Comparison of ENCODE assay signal across 1 cellular context in the genomic region with DNA sequence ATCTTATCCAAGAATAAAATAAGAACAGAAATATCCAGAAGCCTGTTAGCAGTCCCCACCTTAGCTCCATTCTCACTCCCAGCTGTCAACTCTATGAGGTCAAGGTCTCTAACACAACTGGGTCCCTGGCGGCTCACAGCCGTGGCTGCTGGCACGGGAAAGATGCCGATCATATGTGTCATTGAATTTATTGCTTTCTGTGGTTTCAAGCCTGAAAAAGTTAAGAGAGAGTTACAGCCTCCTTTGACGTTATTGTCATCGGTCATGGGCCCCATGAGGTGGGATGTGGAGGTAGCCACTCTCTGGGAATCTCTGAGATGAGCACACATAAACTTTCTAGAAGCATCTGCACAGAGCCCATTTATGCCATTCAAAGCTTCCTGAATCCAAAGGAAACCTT.
TF ChIP-seq lines count a peak whose summit lies in the region.

No MANE protein-coding gene starts in this region.

TF ChIP-seq in HepG2, 621 proteins besides CTCF, POLR2A, EP300 and RAD21 (continued from another document and continues in another):
- TF ChIP-seq, protein P1, sequence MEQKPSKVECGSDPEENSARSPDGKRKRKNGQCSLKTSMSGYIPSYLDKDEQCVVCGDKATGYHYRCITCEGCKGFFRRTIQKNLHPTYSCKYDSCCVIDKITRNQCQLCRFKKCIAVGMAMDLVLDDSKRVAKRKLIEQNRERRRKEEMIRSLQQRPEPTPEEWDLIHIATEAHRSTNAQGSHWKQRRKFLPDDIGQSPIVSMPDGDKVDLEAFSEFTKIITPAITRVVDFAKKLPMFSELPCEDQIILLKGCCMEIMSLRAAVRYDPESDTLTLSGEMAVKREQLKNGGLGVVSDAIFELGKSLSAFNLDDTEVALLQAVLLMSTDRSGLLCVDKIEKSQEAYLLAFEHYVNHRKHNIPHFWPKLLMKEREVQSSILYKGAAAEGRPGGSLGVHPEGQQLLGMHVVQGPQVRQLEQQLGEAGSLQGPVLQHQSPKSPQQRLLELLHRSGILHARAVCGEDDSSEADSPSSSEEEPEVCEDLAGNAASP (CRISPR knock-in tag; IDR thresholded peaks at IDR 0.05; ENCODE audit: borderline replicate concordance) = peak; percentile 85; the same call in 1 of the 2 replicates
- TF ChIP-seq, protein P2, sequence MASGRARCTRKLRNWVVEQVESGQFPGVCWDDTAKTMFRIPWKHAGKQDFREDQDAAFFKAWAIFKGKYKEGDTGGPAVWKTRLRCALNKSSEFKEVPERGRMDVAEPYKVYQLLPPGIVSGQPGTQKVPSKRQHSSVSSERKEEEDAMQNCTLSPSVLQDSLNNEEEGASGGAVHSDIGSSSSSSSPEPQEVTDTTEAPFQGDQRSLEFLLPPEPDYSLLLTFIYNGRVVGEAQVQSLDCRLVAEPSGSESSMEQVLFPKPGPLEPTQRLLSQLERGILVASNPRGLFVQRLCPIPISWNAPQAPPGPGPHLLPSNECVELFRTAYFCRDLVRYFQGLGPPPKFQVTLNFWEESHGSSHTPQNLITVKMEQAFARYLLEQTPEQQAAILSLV (CRISPR knock-in tag; IDR thresholded peaks at IDR 0.05; ENCODE audit: borderline replicate concordance) = no peak
- TF ChIP-seq NR2F2 (IDR thresholded peaks at IDR 0.05; ENCODE audit: borderline replicate concordance, low read depth) (no peak), NCOR1 (IDR thresholded peaks at IDR 0.05; ENCODE audit: borderline replicate concordance, low read length) (no peak), NFKBIZ (CRISPR knock-in tag; IDR thresholded peaks at IDR 0.05) (no peak), NR2F1 (CRISPR knock-in tag; IDR thresholded peaks at IDR 0.05) (peak; percentile 67 to 78), ZNF329 (CRISPR knock-in tag; IDR thresholded peaks at IDR 0.05; ENCODE audit: low read depth) (no peak), ZNF83 (CRISPR knock-in tag; IDR thresholded peaks at IDR 0.05; ENCODE audit: borderline replicate concordance) (no peak), ZBTB7B (CRISPR knock-in tag; IDR thresholded peaks at IDR 0.05) (no peak)
- TF ChIP-seq, protein P3, sequence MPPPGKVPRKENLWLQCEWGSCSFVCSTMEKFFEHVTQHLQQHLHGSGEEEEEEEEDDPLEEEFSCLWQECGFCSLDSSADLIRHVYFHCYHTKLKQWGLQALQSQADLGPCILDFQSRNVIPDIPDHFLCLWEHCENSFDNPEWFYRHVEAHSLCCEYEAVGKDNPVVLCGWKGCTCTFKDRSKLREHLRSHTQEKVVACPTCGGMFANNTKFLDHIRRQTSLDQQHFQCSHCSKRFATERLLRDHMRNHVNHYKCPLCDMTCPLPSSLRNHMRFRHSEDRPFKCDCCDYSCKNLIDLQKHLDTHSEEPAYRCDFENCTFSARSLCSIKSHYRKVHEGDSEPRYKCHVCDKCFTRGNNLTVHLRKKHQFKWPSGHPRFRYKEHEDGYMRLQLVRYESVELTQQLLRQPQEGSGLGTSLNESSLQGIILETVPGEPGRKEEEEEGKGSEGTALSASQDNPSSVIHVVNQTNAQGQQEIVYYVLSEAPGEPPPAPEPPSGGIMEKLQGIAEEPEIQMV (CRISPR knock-in tag; IDR thresholded peaks at IDR 0.05; ENCODE audit: low read depth) = no peak
- TF ChIP-seq, protein P4, sequence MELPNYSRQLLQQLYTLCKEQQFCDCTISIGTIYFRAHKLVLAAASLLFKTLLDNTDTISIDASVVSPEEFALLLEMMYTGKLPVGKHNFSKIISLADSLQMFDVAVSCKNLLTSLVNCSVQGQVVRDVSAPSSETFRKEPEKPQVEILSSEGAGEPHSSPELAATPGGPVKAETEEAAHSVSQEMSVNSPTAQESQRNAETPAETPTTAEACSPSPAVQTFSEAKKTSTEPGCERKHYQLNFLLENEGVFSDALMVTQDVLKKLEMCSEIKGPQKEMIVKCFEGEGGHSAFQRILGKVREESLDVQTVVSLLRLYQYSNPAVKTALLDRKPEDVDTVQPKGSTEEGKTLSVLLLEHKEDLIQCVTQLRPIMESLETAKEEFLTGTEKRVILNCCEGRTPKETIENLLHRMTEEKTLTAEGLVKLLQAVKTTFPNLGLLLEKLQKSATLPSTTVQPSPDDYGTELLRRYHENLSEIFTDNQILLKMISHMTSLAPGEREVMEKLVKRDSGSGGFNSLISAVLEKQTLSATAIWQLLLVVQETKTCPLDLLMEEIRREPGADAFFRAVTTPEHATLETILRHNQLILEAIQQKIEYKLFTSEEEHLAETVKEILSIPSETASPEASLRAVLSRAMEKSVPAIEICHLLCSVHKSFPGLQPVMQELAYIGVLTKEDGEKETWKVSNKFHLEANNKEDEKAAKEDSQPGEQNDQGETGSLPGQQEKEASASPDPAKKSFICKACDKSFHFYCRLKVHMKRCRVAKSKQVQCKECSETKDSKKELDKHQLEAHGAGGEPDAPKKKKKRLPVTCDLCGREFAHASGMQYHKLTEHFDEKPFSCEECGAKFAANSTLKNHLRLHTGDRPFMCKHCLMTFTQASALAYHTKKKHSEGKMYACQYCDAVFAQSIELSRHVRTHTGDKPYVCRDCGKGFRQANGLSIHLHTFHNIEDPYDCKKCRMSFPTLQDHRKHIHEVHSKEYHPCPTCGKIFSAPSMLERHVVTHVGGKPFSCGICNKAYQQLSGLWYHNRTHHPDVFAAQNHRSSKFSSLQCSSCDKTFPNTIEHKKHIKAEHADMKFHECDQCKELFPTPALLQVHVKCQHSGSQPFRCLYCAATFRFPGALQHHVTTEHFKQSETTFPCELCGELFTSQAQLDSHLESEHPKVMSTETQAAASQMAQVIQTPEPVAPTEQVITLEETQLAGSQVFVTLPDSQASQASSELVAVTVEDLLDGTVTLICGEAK (IDR thresholded peaks at IDR 0.05) = no peak
- TF ChIP-seq, protein P4 (CRISPR knock-in tag; IDR thresholded peaks at IDR 0.05) = no peak
- TF ChIP-seq, protein P5, sequence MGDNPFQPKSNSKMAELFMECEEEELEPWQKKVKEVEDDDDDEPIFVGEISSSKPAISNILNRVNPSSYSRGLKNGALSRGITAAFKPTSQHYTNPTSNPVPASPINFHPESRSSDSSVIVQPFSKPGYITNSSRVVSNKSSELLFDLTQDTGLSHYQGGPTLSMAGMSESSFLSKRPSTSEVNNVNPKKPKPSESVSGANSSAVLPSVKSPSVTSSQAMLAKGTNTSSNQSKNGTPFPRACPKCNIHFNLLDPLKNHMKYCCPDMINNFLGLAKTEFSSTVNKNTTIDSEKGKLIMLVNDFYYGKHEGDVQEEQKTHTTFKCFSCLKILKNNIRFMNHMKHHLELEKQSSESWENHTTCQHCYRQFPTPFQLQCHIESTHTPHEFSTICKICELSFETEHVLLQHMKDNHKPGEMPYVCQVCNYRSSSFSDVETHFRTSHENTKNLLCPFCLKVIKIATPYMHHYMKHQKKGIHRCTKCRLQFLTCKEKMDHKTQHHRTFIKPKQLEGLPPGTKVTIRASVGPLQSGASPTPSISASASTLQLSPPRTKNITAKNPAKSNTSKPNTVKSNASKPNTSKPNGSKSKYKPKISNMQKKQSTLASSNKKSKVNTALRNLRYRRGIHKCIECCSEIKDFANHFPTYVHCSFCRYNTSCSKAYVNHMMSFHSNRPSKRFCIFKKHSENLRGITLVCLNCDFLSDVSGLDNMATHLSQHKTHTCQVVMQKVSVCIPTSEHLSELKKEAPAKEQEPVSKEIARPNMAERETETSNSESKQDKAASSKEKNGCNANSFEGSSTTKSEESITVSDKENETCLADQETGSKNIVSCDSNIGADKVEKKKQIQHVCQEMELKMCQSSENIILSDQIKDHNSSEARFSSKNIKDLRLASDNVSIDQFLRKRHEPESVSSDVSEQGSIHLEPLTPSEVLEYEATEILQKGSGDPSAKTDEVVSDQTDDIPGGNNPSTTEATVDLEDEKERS (CRISPR knock-in tag; IDR thresholded peaks at IDR 0.05) = no peak
- TF ChIP-seq, protein P6, sequence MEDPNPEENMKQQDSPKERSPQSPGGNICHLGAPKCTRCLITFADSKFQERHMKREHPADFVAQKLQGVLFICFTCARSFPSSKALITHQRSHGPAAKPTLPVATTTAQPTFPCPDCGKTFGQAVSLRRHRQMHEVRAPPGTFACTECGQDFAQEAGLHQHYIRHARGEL (CRISPR knock-in tag; IDR thresholded peaks at IDR 0.05) = no peak
- TF ChIP-seq, protein P7, sequence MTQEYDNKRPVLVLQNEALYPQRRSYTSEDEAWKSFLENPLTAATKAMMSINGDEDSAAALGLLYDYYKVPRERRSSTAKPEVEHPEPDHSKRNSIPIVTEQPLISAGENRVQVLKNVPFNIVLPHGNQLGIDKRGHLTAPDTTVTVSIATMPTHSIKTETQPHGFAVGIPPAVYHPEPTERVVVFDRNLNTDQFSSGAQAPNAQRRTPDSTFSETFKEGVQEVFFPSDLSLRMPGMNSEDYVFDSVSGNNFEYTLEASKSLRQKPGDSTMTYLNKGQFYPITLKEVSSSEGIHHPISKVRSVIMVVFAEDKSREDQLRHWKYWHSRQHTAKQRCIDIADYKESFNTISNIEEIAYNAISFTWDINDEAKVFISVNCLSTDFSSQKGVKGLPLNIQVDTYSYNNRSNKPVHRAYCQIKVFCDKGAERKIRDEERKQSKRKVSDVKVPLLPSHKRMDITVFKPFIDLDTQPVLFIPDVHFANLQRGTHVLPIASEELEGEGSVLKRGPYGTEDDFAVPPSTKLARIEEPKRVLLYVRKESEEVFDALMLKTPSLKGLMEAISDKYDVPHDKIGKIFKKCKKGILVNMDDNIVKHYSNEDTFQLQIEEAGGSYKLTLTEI (CRISPR knock-in tag; conservative IDR thresholded peaks at IDR 0.05) = no peak
- TF ChIP-seq, protein P8, sequence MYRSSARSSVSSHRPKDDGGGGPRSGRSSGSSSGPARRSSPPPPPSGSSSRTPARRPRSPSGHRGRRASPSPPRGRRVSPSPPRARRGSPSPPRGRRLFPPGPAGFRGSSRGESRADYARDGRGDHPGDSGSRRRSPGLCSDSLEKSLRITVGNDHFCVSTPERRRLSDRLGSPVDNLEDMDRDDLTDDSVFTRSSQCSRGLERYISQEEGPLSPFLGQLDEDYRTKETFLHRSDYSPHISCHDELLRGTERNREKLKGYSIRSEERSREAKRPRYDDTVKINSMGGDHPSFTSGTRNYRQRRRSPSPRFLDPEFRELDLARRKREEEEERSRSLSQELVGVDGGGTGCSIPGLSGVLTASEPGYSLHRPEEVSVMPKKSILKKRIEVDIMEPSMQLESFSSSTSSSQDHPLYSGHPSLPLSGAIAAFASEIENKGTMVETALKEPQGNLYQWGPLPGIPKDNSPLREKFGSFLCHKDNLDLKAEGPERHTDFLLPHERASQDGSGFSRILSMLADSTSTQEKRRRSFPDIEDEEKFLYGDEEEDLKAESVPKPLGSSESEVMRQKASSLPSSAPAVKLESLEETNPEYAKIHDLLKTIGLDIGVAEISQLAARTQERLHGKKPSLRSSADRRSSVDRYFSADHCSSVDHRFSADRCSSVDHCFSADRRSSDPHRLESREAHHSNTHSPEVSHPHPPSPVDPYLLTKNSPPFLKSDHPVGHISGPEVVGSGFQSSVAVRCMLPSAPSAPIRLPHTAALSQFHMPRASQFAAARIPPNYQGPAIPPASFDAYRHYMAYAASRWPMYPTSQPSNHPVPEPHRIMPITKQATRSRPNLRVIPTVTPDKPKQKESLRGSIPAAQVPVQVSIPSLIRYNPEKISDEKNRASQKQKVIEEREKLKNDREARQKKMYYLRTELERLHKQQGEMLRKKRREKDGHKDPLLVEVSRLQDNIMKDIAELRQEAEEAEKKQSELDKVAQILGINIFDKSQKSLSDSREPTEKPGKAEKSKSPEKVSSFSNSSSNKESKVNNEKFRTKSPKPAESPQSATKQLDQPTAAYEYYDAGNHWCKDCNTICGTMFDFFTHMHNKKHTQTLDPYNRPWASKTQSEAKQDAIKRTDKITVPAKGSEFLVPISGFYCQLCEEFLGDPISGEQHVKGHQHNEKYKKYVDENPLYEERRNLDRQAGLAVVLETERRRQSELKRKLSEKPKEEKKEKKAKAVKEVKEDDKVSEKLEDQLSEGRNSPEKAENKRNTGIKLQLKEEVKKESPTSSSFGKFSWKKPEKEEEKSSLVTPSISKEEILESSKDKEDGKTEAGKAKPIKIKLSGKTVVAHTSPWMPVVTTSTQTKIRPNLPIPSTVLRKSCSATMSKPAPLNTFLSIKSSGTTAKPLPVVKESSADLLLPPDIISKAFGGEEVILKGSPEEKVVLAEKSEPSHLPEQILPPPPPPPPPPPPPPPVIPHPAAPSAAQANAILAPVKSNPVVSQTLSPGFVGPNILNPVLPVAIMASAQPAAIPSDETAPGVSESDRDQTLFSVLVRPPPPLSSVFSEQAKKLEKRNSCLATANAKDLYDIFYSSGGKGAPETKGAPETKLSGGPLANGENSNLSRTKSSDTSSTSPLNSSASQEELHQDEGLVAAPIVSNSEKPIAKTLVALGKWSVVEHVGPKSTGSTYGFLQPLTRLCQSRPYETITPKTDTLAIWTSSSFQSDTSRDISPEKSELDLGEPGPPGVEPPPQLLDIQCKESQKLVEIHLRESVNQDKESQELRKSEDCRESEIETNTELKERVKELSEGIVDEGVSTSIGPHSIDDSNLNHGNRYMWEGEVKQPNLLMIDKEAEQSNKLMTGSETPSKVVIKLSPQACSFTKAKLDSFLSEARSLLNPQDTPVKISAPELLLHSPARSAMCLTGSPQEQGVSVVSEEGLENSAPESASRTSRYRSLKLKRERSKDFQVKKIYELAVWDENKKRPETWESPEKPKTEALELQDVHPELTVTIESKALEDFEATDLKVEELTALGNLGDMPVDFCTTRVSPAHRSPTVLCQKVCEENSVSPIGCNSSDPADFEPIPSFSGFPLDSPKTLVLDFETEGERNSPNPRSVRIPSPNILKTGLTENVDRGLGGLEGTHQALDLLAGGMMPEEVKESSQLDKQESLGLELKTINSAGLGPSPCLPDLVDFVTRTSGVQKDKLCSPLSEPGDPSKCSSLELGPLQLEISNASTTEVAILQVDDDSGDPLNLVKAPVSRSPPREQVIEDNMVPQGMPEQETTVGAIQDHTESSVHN (CRISPR knock-in tag; IDR thresholded peaks at IDR 0.05) = no peak
